ENCODE assay signal across 9 cellular contexts in genomic region chr1:228830954-228831481, GRCh38.
DNase-seq lines count a peak whose midpoint lies in the region; ATAC-seq, FAIRE-seq and TF ChIP-seq lines count a peak whose summit lies in the region.
"Had no signal": no experiment of that assay in that cellular context is flagged by ENCODE, and none has a peak within 500 bp of the region (broad histone marks: within the 10 kb centered on the region; RNA-seq: fewer than 3 reads in every experiment).

No MANE protein-coding gene starts in this region.

- H3K36me3 Mint-ChIP-seq in activated CD8-positive, alpha-beta memory T cell treated with anti-CD3 and anti-CD28 coated beads, Interleukin-2, amount 10 ng/mL, durations not matched to agents 7 days and 5 days, result peaks cover 3% of the 10 kb centered on the region
- no peaks in the 10 kb centered on the region for H3K36me3 Mint-ChIP-seq in astrocyte (ENCODE audit: low read depth, unreplicated experiment)
- H3K36me3 Mint-ChIP-seq: CD8-positive, alpha-beta T cell had no signal

- no peaks in the 10 kb centered on the region for H3K9me3 ChIP-seq in astrocyte (ENCODE audit: insufficient read depth, low read depth, low read length)

- H3K4me1 Mint-ChIP-seq in activated CD8-positive, alpha-beta memory T cell treated with anti-CD3 and anti-CD28 coated beads, Interleukin-2, amount 10 ng/mL, durations not matched to agents 7 days and 5 days, result peaks cover 59% of the 10 kb centered on the region
- peaks cover 20% of the 10 kb centered on the region for H3K4me1 Mint-ChIP-seq in astrocyte (ENCODE audit: low read depth, unreplicated experiment)

- peaks cover 58% of the 10 kb centered on the region for H3K27me3 Mint-ChIP-seq in activated CD8-positive, alpha-beta memory T cell treated with anti-CD3 and anti-CD28 coated beads, Interleukin-2, amount 10 ng/mL, durations not matched to agents 7 days and 5 days
- H3K27me3 Mint-ChIP-seq in astrocyte (ENCODE audit: low read depth, unreplicated experiment), result peaks cover 3% of the 10 kb centered on the region

- no peak overlapping the region for H3K27ac ChIP-seq in astrocyte (ENCODE audit: low read depth, low read length)

- peaks cover 30% of the 10 kb centered on the region for H3K27me3 ChIP-seq in astrocyte (ENCODE audit: insufficient read depth, low read length)

- H3K79me2 ChIP-seq in astrocyte (ENCODE audit: insufficient read depth, low read length), result no peaks in the 10 kb centered on the region

- FAIRE-seq in astrocyte (lab: Jason Lieb, UNC), result no peak

- peak; percentile 54 for DNase-seq in activated CD8-positive, alpha-beta memory T cell treated with anti-CD3 and anti-CD28 coated beads, Interleukin-2, amount 10 ng/mL, durations not matched to agents 7 days and 5 days
- no peak for DNase-seq in activated CD8-positive, alpha-beta memory T cell treated with anti-CD3 and anti-CD28 coated beads, Interleukin-2, amount 50 U/mL, for 4 hours
- peak; percentile 79 for DNase-seq in astrocyte (ENCODE audit: low read depth)
- DNase-seq in stimulated activated naive CD8-positive, alpha-beta T cell treated with anti-CD3 and anti-CD28 coated beads, Interleukin-15, Interleukin-2, amounts not matched to agents 100 U/mL and 50 U/mL, for 24 hours, result no peak
- no peak for DNase-seq in middle frontal gyrus (ENCODE audit: extremely low spot score, low spot score)
- DNase-seq in NCI-H748 treated with DMSO at 0.1 percent for 48 hours (lab: John Stamatoyannopoulos, UW), result no peak
- DNase-seq in HuH-7 (ENCODE audit: low spot score), result no peak

- no peak overlapping the region for H3K9ac ChIP-seq in astrocyte (ENCODE audit: low read length)

- H4K20me1 ChIP-seq in astrocyte (ENCODE audit: insufficient read depth, low read length), result no peaks in the 10 kb centered on the region

- no peak overlapping the region for H3K27ac Mint-ChIP-seq in activated CD8-positive, alpha-beta memory T cell treated with anti-CD3 and anti-CD28 coated beads, Interleukin-2, amount 10 ng/mL, durations not matched to agents 7 days and 5 days
- peak overlapping the region; percentile 77 for H3K27ac Mint-ChIP-seq in astrocyte (ENCODE audit: unreplicated experiment)
- H3K27ac Mint-ChIP-seq: CD8-positive, alpha-beta T cell had no signal

- H3K4me1 ChIP-seq in astrocyte (ENCODE audit: insufficient read depth, low read length), result peaks cover 11% of the 10 kb centered on the region

- no peak overlapping the region for H3K4me3 ChIP-seq in astrocyte (ENCODE audit: insufficient read depth, low read depth, low read length)

- no peaks in the 10 kb centered on the region for H3K36me3 ChIP-seq in astrocyte (ENCODE audit: insufficient read depth, low read length)

- H3K4me3 Mint-ChIP-seq in activated CD8-positive, alpha-beta memory T cell treated with anti-CD3 and anti-CD28 coated beads, Interleukin-2, amount 10 ng/mL, durations not matched to agents 7 days and 5 days, result no peak overlapping the region
- no peak overlapping the region for H3K4me3 Mint-ChIP-seq in astrocyte (ENCODE audit: unreplicated experiment)
- H3K4me3 Mint-ChIP-seq: CD8-positive, alpha-beta T cell had no signal

- ATAC-seq in activated CD8-positive, alpha-beta memory T cell treated with anti-CD3 and anti-CD28 coated beads, Interleukin-2, amount 10 ng/mL, durations not matched to agents 7 days and 5 days, result peak; percentile 75
- peak; percentile 71 for ATAC-seq in HG03060 (IDR thresholded peaks at IDR 0.05; ENCODE audit: low read depth, unreplicated experiment)
- ATAC-seq in stimulated activated naive CD8-positive, alpha-beta T cell treated with anti-CD3 and anti-CD28 coated beads, Interleukin-15, Interleukin-2, amounts not matched to agents 100 U/mL and 50 U/mL, for 24 hours, result peak; percentile 49
- ATAC-seq: CD8-positive, alpha-beta T cell had no signal

- H3K9me3 Mint-ChIP-seq in activated CD8-positive, alpha-beta memory T cell treated with anti-CD3 and anti-CD28 coated beads, Interleukin-2, amount 10 ng/mL, durations not matched to agents 7 days and 5 days (ENCODE audit: low read depth), result no peaks in the 10 kb centered on the region
- H3K9me3 Mint-ChIP-seq in astrocyte (ENCODE audit: unreplicated experiment), result no peaks in the 10 kb centered on the region
- H3K9me3 Mint-ChIP-seq: CD8-positive, alpha-beta T cell had no signal

- H2AFZ ChIP-seq in astrocyte (ENCODE audit: low read depth, low read length), result no peak overlapping the region

- CTCF ChIA-PET in activated CD8-positive, alpha-beta memory T cell treated with anti-CD3 and anti-CD28 coated beads, Interleukin-2, amount 10 ng/mL, durations not matched to agents 7 days and 5 days (lab: Charles Lee), result interaction anchor here (1.0 to 1.7 kb wide), 4 partner anchors 11 to 96 kb away, joined by 3 to 7 read pairs (median 3); partner anchors contain the start of gene RHOU

- no peak for TF ChIP-seq CTCF in astrocyte (IDR thresholded peaks at IDR 0.05; ENCODE audit: insufficient read depth, low read depth, low read length)

- peak overlapping the region; percentile 13 for H3K4me2 ChIP-seq in astrocyte (ENCODE audit: low read length)

Comparison
In these comparisons a context has a peak if more than half of its experiments do, and no peak if none do; other contexts are left out.
1. DNase-seq: peak in activated CD8-positive, alpha-beta memory T cell treated with anti-CD3 and anti-CD28 coated beads, Interleukin-2, amount 10 ng/mL, durations not matched to agents 7 days and 5 days (single experiment) and astrocyte (single experiment); none in activated CD8-positive, alpha-beta memory T cell treated with anti-CD3 and anti-CD28 coated beads, Interleukin-2, amount 50 U/mL, for 4 hours (single experiment), stimulated activated naive CD8-positive, alpha-beta T cell treated with anti-CD3 and anti-CD28 coated beads, Interleukin-15, Interleukin-2, amounts not matched to agents 100 U/mL and 50 U/mL, for 24 hours (single experiment), middle frontal gyrus (single experiment), NCI-H748 treated with DMSO at 0.1 percent for 48 hours (single experiment) and HuH-7 (single experiment).
2. Peak in every context shown above with its lines, with median percentiles within 50 percentile points of each other: ATAC-seq.